Comparison of ENCODE assay signal across 19 cellular contexts in genomic region chr10:21758239-21758638, GRCh38.
"Had no signal": no experiment of that assay in that cellular context is flagged by ENCODE, and none has a peak within 500 bp of the region (broad histone marks: within the 10 kb centered on the region; RNA-seq: fewer than 3 reads in every experiment).

No MANE protein-coding gene starts in this region.

- H3K9me3 Mint-ChIP-seq: activated B cell treated with CpG ODN at 0.5 μM for 24 hours; activated CD4-positive, alpha-beta memory T cell treated with anti-CD3 and anti-CD28 coated beads for 36 hours; activated naive CD4-positive, alpha-beta T cell treated with anti-CD3 and anti-CD28 coated beads, Interleukin-2, amount 50 U/mL, for 24 hours; activated T-helper 1 cell treated with anti-CD3 and anti-CD28 coated beads, Interleukin-12 subunit alpha, Interleukin-12 subunit beta, Interleukin-2, Interleukin-4 antibody, amounts not matched to agents 30 ng/mL and 10 ng/mL and 1 ng/mL, durations not matched to agents 14 hours and 24 hours and 36 hours; dendritic cell treated with granulocyte-macrophage colony-stimulating factor and Interleukin-4, amounts not matched to agents 40 ng/mL and 50 ng/mL, for 4 days had no signal

- H3K27ac Mint-ChIP-seq: activated B cell treated with CpG ODN at 0.5 μM for 24 hours; activated CD4-positive, alpha-beta memory T cell treated with anti-CD3 and anti-CD28 coated beads for 36 hours; activated naive CD4-positive, alpha-beta T cell treated with anti-CD3 and anti-CD28 coated beads, Interleukin-2, amount 50 U/mL, for 24 hours; activated T-helper 1 cell treated with anti-CD3 and anti-CD28 coated beads, Interleukin-12 subunit alpha, Interleukin-12 subunit beta, Interleukin-2, Interleukin-4 antibody, amounts not matched to agents 30 ng/mL and 10 ng/mL and 1 ng/mL, durations not matched to agents 14 hours and 24 hours and 36 hours; dendritic cell treated with granulocyte-macrophage colony-stimulating factor and Interleukin-4, amounts not matched to agents 40 ng/mL and 50 ng/mL, for 4 days had no signal

- DNase-seq: activated B cell treated with CpG ODN at 0.5 μM for 24 hours; activated CD4-positive, alpha-beta memory T cell treated with anti-CD3 and anti-CD28 coated beads for 36 hours; activated CD4-positive, alpha-beta T cell treated with anti-CD3 and anti-CD28 coated beads for 4 hours; activated gamma-delta T cell treated with Interleukin-2 at 50 U/mL for 16 hours; activated T-cell treated with anti-CD3 and anti-CD28 coated beads for 4 hours; aorta; effector CD8-positive, alpha-beta T cell; foreskin melanocyte; mucosa of descending colon; occipital lobe; stimulated activated CD4-positive, alpha-beta T cell treated with anti-CD3 and anti-CD28 coated beads, Interleukin-4, amount 100 ng/mL, for 24 hours; stimulated activated naive CD4-positive, alpha-beta T cell treated with Interleukin-2 at 50 U/mL for 16 hours; T1000; thyroid gland; upper lobe of right lung had no signal

- H3K4me1 Mint-ChIP-seq: activated B cell treated with CpG ODN at 0.5 μM for 24 hours; activated naive CD4-positive, alpha-beta T cell treated with anti-CD3 and anti-CD28 coated beads, Interleukin-2, amount 50 U/mL, for 24 hours had no signal

- H3K4me3 ChIP-seq: mucosa of descending colon, thyroid gland, upper lobe of right lung had no signal

- H3K9me3 ChIP-seq: mucosa of descending colon, thyroid gland, upper lobe of right lung had no signal

- H3K4me1 ChIP-seq: upper lobe of right lung had no signal

- H3K27ac ChIP-seq: thyroid gland, upper lobe of right lung had no signal

- H3K4me3 Mint-ChIP-seq: activated B cell treated with CpG ODN at 0.5 μM for 24 hours; activated CD4-positive, alpha-beta memory T cell treated with anti-CD3 and anti-CD28 coated beads for 36 hours; activated naive CD4-positive, alpha-beta T cell treated with anti-CD3 and anti-CD28 coated beads, Interleukin-2, amount 50 U/mL, for 24 hours; activated T-helper 1 cell treated with anti-CD3 and anti-CD28 coated beads, Interleukin-12 subunit alpha, Interleukin-12 subunit beta, Interleukin-2, Interleukin-4 antibody, amounts not matched to agents 30 ng/mL and 10 ng/mL and 1 ng/mL, durations not matched to agents 14 hours and 24 hours and 36 hours; brain; dendritic cell treated with granulocyte-macrophage colony-stimulating factor and Interleukin-4, amounts not matched to agents 40 ng/mL and 50 ng/mL, for 4 days had no signal

- H3K27me3 Mint-ChIP-seq: activated B cell treated with CpG ODN at 0.5 μM for 24 hours; activated CD4-positive, alpha-beta memory T cell treated with anti-CD3 and anti-CD28 coated beads for 36 hours; activated naive CD4-positive, alpha-beta T cell treated with anti-CD3 and anti-CD28 coated beads, Interleukin-2, amount 50 U/mL, for 24 hours; brain; dendritic cell treated with granulocyte-macrophage colony-stimulating factor and Interleukin-4, amounts not matched to agents 40 ng/mL and 50 ng/mL, for 4 days had no signal

- H3K27me3 ChIP-seq: thyroid gland, upper lobe of right lung had no signal
